Comparison of ENCODE assay signal across 16 cellular contexts in the genomic region with DNA sequence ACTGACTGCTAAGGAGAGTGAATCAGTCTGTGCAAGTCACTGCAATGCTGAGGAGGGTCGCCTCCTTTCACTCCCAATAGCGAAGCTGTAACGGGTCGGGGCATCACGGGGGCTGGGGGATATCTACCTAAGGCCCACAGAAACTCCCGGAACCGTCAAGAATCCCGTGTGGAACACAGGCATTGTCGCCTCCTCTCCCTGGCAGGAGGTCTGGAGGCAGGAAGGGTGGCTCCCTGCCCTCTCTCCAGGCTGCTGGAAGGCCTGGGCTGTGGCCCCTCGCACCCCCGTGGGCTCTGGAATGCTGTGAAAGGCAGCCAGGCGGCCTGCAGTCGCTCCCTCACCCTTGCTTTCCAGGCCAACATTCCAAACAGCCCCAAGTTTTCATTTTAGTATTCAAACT.
"Had no signal": no experiment of that assay in that cellular context is flagged by ENCODE, and none has a peak within 500 bp of the region (broad histone marks: within the 10 kb centered on the region; RNA-seq: fewer than 3 reads in every experiment).

No MANE protein-coding gene starts in this region.

- H3K36me3 ChIP-seq: neutrophil, tibial artery had no signal

- H3K9me3 ChIP-seq: neutrophil, tibial artery had no signal

- H3K27ac ChIP-seq: neutrophil had no signal

- DNase-seq: activated CD4-positive, alpha-beta T cell treated with anti-CD3 and anti-CD28 coated beads for 36 hours; activated CD4-positive, alpha-beta T cell treated with anti-CD3 and anti-CD28 coated beads, Interleukin-2, amount 50 U/mL, for 48 hours; activated naive CD8-positive, alpha-beta T cell treated with anti-CD3 and anti-CD28 coated beads, Interleukin-2, amount 50 U/mL, for 24 hours; aorta; cerebellar nuclear complex; effector CD8-positive, alpha-beta T cell; left cardiac atrium; natural killer cell; retina; stimulated activated CD8-positive, alpha-beta memory T cell treated with anti-CD3 and anti-CD28 coated beads, Interleukin-4, amount 100 ng/mL, for 48 hours; stimulated activated naive CD4-positive, alpha-beta T cell; SW 1271; tibial artery had no signal

- H3K27me3 ChIP-seq: tibial artery had no signal

- H3K4me3 ChIP-seq: tibial artery had no signal

- ATAC-seq: activated CD4-positive, alpha-beta T cell treated with anti-CD3 and anti-CD28 coated beads for 36 hours; activated naive CD8-positive, alpha-beta T cell treated with anti-CD3 and anti-CD28 coated beads, Interleukin-2, amount 50 U/mL, for 24 hours; esophagus mucosa; left cardiac atrium; natural killer cell; WTC11 had no signal
